In the genomic region with DNA sequence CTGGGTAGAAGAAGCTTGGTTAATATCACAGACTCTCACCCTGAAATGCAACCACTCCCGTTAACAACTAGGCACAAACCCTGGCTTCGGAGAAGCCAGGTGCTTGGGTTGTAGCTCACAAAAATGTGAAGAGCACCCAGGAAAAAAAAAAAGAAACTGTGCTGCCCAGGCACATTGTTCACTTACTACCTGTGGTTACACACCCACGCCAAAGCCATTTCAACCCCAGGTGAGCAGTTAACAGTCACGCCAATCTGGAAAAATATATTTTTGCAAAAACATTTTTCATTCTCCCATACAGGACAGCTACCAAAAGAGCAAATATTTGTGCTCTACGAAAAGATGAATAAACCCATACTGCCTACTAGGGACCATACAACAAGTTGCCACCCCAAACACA, we compare ENCODE assay signal across 20 cellular contexts. TPM values are rescaled to one million over a fixed set of nuclear protein-coding genes. Genes with fewer than 3 reads are reported as not detected.
DNase-seq lines count a peak whose midpoint lies in the region; ATAC-seq and TF ChIP-seq lines count a peak whose summit lies in the region.
"Had no signal": no experiment of that assay in that cellular context is flagged by ENCODE, and none has a peak within 500 bp of the region (broad histone marks: within the 10 kb centered on the region; RNA-seq: fewer than 3 reads in every experiment).

No MANE protein-coding gene starts in this region.

- no peak overlapping the region for H2BK12ac ChIP-seq in trophoblast cell (ENCODE audit: low read length)

- H3K27ac ChIP-seq in 22Rv1, result peak overlapping the region; percentile 75
- H3K27ac ChIP-seq in trophoblast cell (ENCODE audit: low read depth, low read length), result no peak overlapping the region
- H3K27ac ChIP-seq: BLaER1, psoas muscle had no signal

- no peak overlapping the region for H4K8ac ChIP-seq in trophoblast cell (ENCODE audit: low read depth, low read length)

- H3K79me2 ChIP-seq in Loucy (ENCODE audit: insufficient read depth, low read length), result no peaks in the 10 kb centered on the region
- H3K79me2 ChIP-seq in trophoblast cell (ENCODE audit: control insufficient read depth, insufficient read depth, low read length, poor library complexity), result no peaks in the 10 kb centered on the region

- no peaks in the 10 kb centered on the region for H3K9me2 ChIP-seq in Loucy (replicated peaks; ENCODE audit: low read depth, low read length)

- no peak for DNase-seq in stimulated activated effector memory CD8-positive, alpha-beta T cell treated with anti-CD3 and anti-CD28 coated beads, Interleukin-12 subunit alpha, Interleukin-12 subunit beta, amount 100 ng/mL, for 72 hours (ENCODE audit: low spot score in 2 of 2)
- no peak for DNase-seq in trophoblast cell
- DNase-seq: activated naive CD4-positive, alpha-beta T cell treated with anti-CD3 and anti-CD28 coated beads for 36 hours; activated T-cell treated with anti-CD3 and anti-CD28 coated beads, Interleukin-2, amount 50 U/mL, for 72 hours; Calu3; NCI-H1436 treated with DMSO at 0.1 percent for 48 hours; NCI-H524 treated with DMSO at 0.1 percent for 48 hours; psoas muscle; SHP77 treated with DMSO at 0.1 percent for 48 hours; stimulated activated naive CD8-positive, alpha-beta T cell treated with anti-CD3 and anti-CD28 coated beads, Interleukin-15, amount 100 ng/mL, for 72 hours had no signal

- H3K9me3 Mint-ChIP-seq in dendritic cell treated with granulocyte-macrophage colony-stimulating factor and Interleukin-4, amounts not matched to agents 40 ng/mL and 50 ng/mL, for 4 days, result no peaks in the 10 kb centered on the region
- no peaks in the 10 kb centered on the region for H3K9me3 Mint-ChIP-seq in stimulated activated effector memory CD8-positive, alpha-beta T cell treated with anti-CD3 and anti-CD28 coated beads, Interleukin-12 subunit alpha, Interleukin-12 subunit beta, amount 100 ng/mL, for 72 hours
- H3K9me3 Mint-ChIP-seq: activated naive CD4-positive, alpha-beta T cell treated with anti-CD3 and anti-CD28 coated beads for 36 hours; activated T-cell treated with anti-CD3 and anti-CD28 coated beads, Interleukin-2, amount 50 U/mL, for 72 hours; stimulated activated naive CD8-positive, alpha-beta T cell treated with anti-CD3 and anti-CD28 coated beads, Interleukin-15, amount 100 ng/mL, for 72 hours had no signal

- H3K36me3 Mint-ChIP-seq in dendritic cell treated with granulocyte-macrophage colony-stimulating factor and Interleukin-4, amounts not matched to agents 40 ng/mL and 50 ng/mL, for 4 days (ENCODE audit: low read depth), result peaks cover 6% of the 10 kb centered on the region
- peaks cover 8% of the 10 kb centered on the region for H3K36me3 Mint-ChIP-seq in stimulated activated effector memory CD8-positive, alpha-beta T cell treated with anti-CD3 and anti-CD28 coated beads, Interleukin-12 subunit alpha, Interleukin-12 subunit beta, amount 100 ng/mL, for 72 hours

- no CpG with 5 or more reads among the region's 5 CpGs for WGBS in trophoblast cell (ENCODE audit: extremely low coverage, insufficient coverage, insufficient read length)

- no peak overlapping the region for H3K23ac ChIP-seq in trophoblast cell (ENCODE audit: low read length)

- peaks cover 18% of the 10 kb centered on the region for H3K4me1 ChIP-seq in Loucy (ENCODE audit: insufficient read depth, low read length, poor library complexity, severe bottlenecking)
- peaks cover 0 to 5% of the 10 kb centered on the region in 2 experiments for H3K4me1 ChIP-seq in trophoblast cell (ENCODE audit: control insufficient read depth in 1 of 2, insufficient read depth in 2 of 2, low read length in 2 of 2)

- H2BK120ac ChIP-seq in trophoblast cell (ENCODE audit: insufficient read depth, low read length, poor library complexity), result no peak overlapping the region

- H3K27ac Mint-ChIP-seq in dendritic cell treated with granulocyte-macrophage colony-stimulating factor and Interleukin-4, amounts not matched to agents 40 ng/mL and 50 ng/mL, for 4 days, result peak overlapping the region; percentile 27
- peak overlapping the region; percentile 5 for H3K27ac Mint-ChIP-seq in stimulated activated effector memory CD8-positive, alpha-beta T cell treated with anti-CD3 and anti-CD28 coated beads, Interleukin-12 subunit alpha, Interleukin-12 subunit beta, amount 100 ng/mL, for 72 hours
- H3K27ac Mint-ChIP-seq: activated naive CD4-positive, alpha-beta T cell treated with anti-CD3 and anti-CD28 coated beads for 36 hours; activated T-cell treated with anti-CD3 and anti-CD28 coated beads, Interleukin-2, amount 50 U/mL, for 72 hours; IgD-negative memory B cell had no signal

- no peak for ATAC-seq in stimulated activated effector memory CD8-positive, alpha-beta T cell treated with anti-CD3 and anti-CD28 coated beads, Interleukin-12 subunit alpha, Interleukin-12 subunit beta, amount 100 ng/mL, for 72 hours
- ATAC-seq in HG03565 (IDR thresholded peaks at IDR 0.05; ENCODE audit: unreplicated experiment) (no peak), GM19328 (IDR thresholded peaks at IDR 0.05; ENCODE audit: unreplicated experiment) (no peak), HG03095 (IDR thresholded peaks at IDR 0.05; ENCODE audit: unreplicated experiment) (no peak)
- ATAC-seq: gastroesophageal sphincter; stimulated activated naive CD8-positive, alpha-beta T cell treated with anti-CD3 and anti-CD28 coated beads, Interleukin-15, amount 100 ng/mL, for 72 hours had no signal

- H3K9me3 ChIP-seq in Loucy (ENCODE audit: insufficient read depth, low read depth, low read length) (no peaks in the 10 kb centered on the region), trophoblast cell (ENCODE audit: insufficient read depth, low read depth, low read length) (no peaks in the 10 kb centered on the region)
- H3K9me3 ChIP-seq: BLaER1, gastroesophageal sphincter, psoas muscle had no signal

- TF ChIP-seq CTCF in 22Rv1 (IDR thresholded peaks at IDR 0.05) (no peak), Loucy (conservative IDR thresholded peaks at IDR 0.05; ENCODE audit: low read length) (peak; percentile 13; the same call in 1 of the 2 replicates)

- H3K27me3 ChIP-seq in Loucy (ENCODE audit: insufficient read depth, low read length, poor library complexity, severe bottlenecking), result no peaks in the 10 kb centered on the region
- H3K27me3 ChIP-seq in trophoblast cell (ENCODE audit: insufficient read depth, low read length), result no peaks in the 10 kb centered on the region
- H3K27me3 ChIP-seq: BLaER1, gastroesophageal sphincter had no signal

- H3K18ac ChIP-seq in trophoblast cell (ENCODE audit: low read length), result no peak overlapping the region

- no peak overlapping the region for H3K9ac ChIP-seq in Loucy (ENCODE audit: low read depth, low read length, poor library complexity, severe bottlenecking)
- H3K9ac ChIP-seq in trophoblast cell (ENCODE audit: low read length), result no peak overlapping the region
- H3K9ac ChIP-seq: BLaER1 had no signal

- H3K36me3 ChIP-seq in Loucy (ENCODE audit: insufficient read depth, low read length) (no peaks in the 10 kb centered on the region), trophoblast cell (ENCODE audit: control insufficient read depth in 1 of 2, insufficient read depth in 2 of 2, low read length in 2 of 2) (no peaks in the 10 kb centered on the region)
- H3K36me3 ChIP-seq: BLaER1, gastroesophageal sphincter had no signal

- no peak overlapping the region for H4K12ac ChIP-seq in trophoblast cell (ENCODE audit: low read depth, low read length)

- H2AK5ac ChIP-seq in trophoblast cell (ENCODE audit: low read length), result no peak overlapping the region

- no peaks in the 10 kb centered on the region for H3K27me3 Mint-ChIP-seq in dendritic cell treated with granulocyte-macrophage colony-stimulating factor and Interleukin-4, amounts not matched to agents 40 ng/mL and 50 ng/mL, for 4 days
- H3K27me3 Mint-ChIP-seq: IgD-negative memory B cell; stimulated activated naive CD8-positive, alpha-beta T cell treated with anti-CD3 and anti-CD28 coated beads, Interleukin-15, amount 100 ng/mL, for 72 hours had no signal

- H3K79me1 ChIP-seq in trophoblast cell (ENCODE audit: low read length), result no peaks in the 10 kb centered on the region

- H3K4me2 ChIP-seq in Loucy (ENCODE audit: low read depth, low read length, poor library complexity, severe bottlenecking) (no peak overlapping the region), trophoblast cell (ENCODE audit: low read length) (no peak overlapping the region)

- H3K4me3 ChIP-seq in Loucy (ENCODE audit: low read length, poor library complexity, severe bottlenecking) (no peak overlapping the region), trophoblast cell (ENCODE audit: low read depth, low read length) (no peak overlapping the region)
- H3K4me3 ChIP-seq: BLaER1, gastroesophageal sphincter, lung, psoas muscle had no signal

- no peaks in the 10 kb centered on the region for H3F3A ChIP-seq in Loucy (ENCODE audit: low read depth)

- H3K4me1 Mint-ChIP-seq in dendritic cell treated with granulocyte-macrophage colony-stimulating factor and Interleukin-4, amounts not matched to agents 40 ng/mL and 50 ng/mL, for 4 days (ENCODE audit: low read depth), result peaks cover 58% of the 10 kb centered on the region
- H3K4me1 Mint-ChIP-seq in stimulated activated effector memory CD8-positive, alpha-beta T cell treated with anti-CD3 and anti-CD28 coated beads, Interleukin-12 subunit alpha, Interleukin-12 subunit beta, amount 100 ng/mL, for 72 hours, result peaks cover 46% of the 10 kb centered on the region

- no peak overlapping the region for H3K4me3 Mint-ChIP-seq in dendritic cell treated with granulocyte-macrophage colony-stimulating factor and Interleukin-4, amounts not matched to agents 40 ng/mL and 50 ng/mL, for 4 days
- no peak overlapping the region for H3K4me3 Mint-ChIP-seq in stimulated activated effector memory CD8-positive, alpha-beta T cell treated with anti-CD3 and anti-CD28 coated beads, Interleukin-12 subunit alpha, Interleukin-12 subunit beta, amount 100 ng/mL, for 72 hours
- H3K4me3 Mint-ChIP-seq: activated naive CD4-positive, alpha-beta T cell treated with anti-CD3 and anti-CD28 coated beads for 36 hours; activated T-cell treated with anti-CD3 and anti-CD28 coated beads, Interleukin-2, amount 50 U/mL, for 72 hours; IgD-negative memory B cell; stimulated activated naive CD8-positive, alpha-beta T cell treated with anti-CD3 and anti-CD28 coated beads, Interleukin-15, amount 100 ng/mL, for 72 hours had no signal

- H2AFZ ChIP-seq in Loucy (ENCODE audit: low read length) (no peak overlapping the region), trophoblast cell (ENCODE audit: insufficient read depth, low read length, poor library complexity) (no peak overlapping the region)

- no peak overlapping the region for H3K4ac ChIP-seq in trophoblast cell (ENCODE audit: low read depth, low read length)

- intact Hi-C loops in dendritic cell treated with granulocyte-macrophage colony-stimulating factor and Interleukin-4, amounts not matched to agents 40 ng/mL and 50 ng/mL, for 4 days (cut with micrococcal nuclease), result no loop called here

- no peak overlapping the region for H2BK5ac ChIP-seq in trophoblast cell (ENCODE audit: low read depth, low read length, poor library complexity)

- H3K14ac ChIP-seq in trophoblast cell (ENCODE audit: low read length), result no peak overlapping the region

- no peaks in the 10 kb centered on the region for H4K20me1 ChIP-seq in Loucy (ENCODE audit: insufficient read depth, low read length, poor library complexity, severe bottlenecking)

- no peak overlapping the region for H4K91ac ChIP-seq in trophoblast cell (ENCODE audit: low read depth, low read length)

RNA-seq across cellular contexts. Expression of a gene that starts 49.2 kb away (rescaled TPM):
- 16.3 and 18.0 TPM in 2 replicates for polyA plus RNA-seq in trophoblast cell (2013)
